8 cellular contexts compared by ENCODE assay signal in genomic region chr4:15702941-15703403, GRCh38. TPM values are rescaled to one million over a fixed set of nuclear protein-coding genes. Genes with fewer than 3 reads are reported as not detected.
DNase-seq lines count a peak whose midpoint lies in the region; ATAC-seq and TF ChIP-seq lines count a peak whose summit lies in the region.

A gene with protein sequence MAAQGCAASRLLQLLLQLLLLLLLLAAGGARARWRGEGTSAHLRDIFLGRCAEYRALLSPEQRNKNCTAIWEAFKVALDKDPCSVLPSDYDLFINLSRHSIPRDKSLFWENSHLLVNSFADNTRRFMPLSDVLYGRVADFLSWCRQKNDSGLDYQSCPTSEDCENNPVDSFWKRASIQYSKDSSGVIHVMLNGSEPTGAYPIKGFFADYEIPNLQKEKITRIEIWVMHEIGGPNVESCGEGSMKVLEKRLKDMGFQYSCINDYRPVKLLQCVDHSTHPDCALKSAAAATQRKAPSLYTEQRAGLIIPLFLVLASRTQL (plus strand): TSS chr4:15703065. CDS start chr4:15703145, 80 bp downstream.

- no peaks in the 10 kb centered on the region for H3K9me3 Mint-ChIP-seq in T-cell

- H3K4me3 Mint-ChIP-seq in T-cell = peak within 1 kb of the TSS; percentile 78 to 88 (median 81)

- no peaks in the 10 kb centered on the region for H3K79me2 ChIP-seq in DND-41 (ENCODE audit: insufficient read depth, low read length)

- H3K36me3 ChIP-seq in DND-41 (ENCODE audit: insufficient read depth, low read length) = no peaks in the 10 kb centered on the region
- H3K36me3 ChIP-seq in ascending aorta = no peaks in the 10 kb centered on the region
- H3K36me3 ChIP-seq in skeletal muscle tissue (ENCODE audit: control insufficient read depth in 3 of 3, insufficient read depth in 3 of 3, low read length in 3 of 3) = no peaks in the 10 kb centered on the region

- H3K27ac ChIP-seq in DND-41 (ENCODE audit: low read length) = peak within 1 kb of the TSS; percentile 6; the same call in 1 of the 2 replicates
- H3K27ac ChIP-seq in ascending aorta = peak within 1 kb of the TSS; percentile 41 to 56
- H3K27ac ChIP-seq in skeletal muscle tissue (ENCODE audit: low read depth, low read length) = no peak within 1 kb of the TSS

- peaks cover 12 to 17% of the 10 kb centered on the region in 2 donors for H3K27me3 Mint-ChIP-seq in T-cell

- POLR2A ChIA-PET in T-cell (lab: Charles Lee) = interaction anchor here in 1 of 2 donors (1.0 kb wide), 1 partner anchor 15 kb away, joined by 3 read pairs; no protein-coding TSS in a partner anchor

- peak within 1 kb of the TSS; percentile 16 to 68 for H3K4me3 ChIP-seq in DND-41 (ENCODE audit: low read depth in 1 of 2, low read length in 2 of 2)
- H3K4me3 ChIP-seq in ascending aorta = peak within 1 kb of the TSS; percentile 59 to 75
- H3K4me3 ChIP-seq in skeletal muscle tissue (ENCODE audit: low read length in 3 of 3) = peak within 1 kb of the TSS; percentile 57 to 77 (median 72)

- H3K4me1 Mint-ChIP-seq in T-cell = peaks cover 9 to 17% (median 15%) of the 10 kb centered on the region in 3 donors

- H3K9me3 ChIP-seq in DND-41 (ENCODE audit: insufficient read depth, low read length, severe bottlenecking) = no peaks in the 10 kb centered on the region
- H3K9me3 ChIP-seq in ascending aorta = no peaks in the 10 kb centered on the region
- no peaks in the 10 kb centered on the region for H3K9me3 ChIP-seq in skeletal muscle tissue (ENCODE audit: control insufficient read depth in 3 of 3, low read length in 3 of 3)

- peaks cover 11% of the 10 kb centered on the region for H3K27me3 ChIP-seq in DND-41 (ENCODE audit: insufficient read depth, low read length, poor library complexity)
- H3K27me3 ChIP-seq in ascending aorta = no peaks in the 10 kb centered on the region
- H3K27me3 ChIP-seq in skeletal muscle tissue (ENCODE audit: control insufficient read depth in 3 of 3, insufficient read depth in 3 of 3, low read length in 3 of 3) = peaks cover 3 to 9% (median 5%) of the 10 kb centered on the region in 3 donors

- DNase-seq in DND-41 = peak; percentile 75
- DNase-seq in T-cell = peak; percentile 19 to 74 (median 48)
- peak; percentile 28 to 84 for DNase-seq in ascending aorta (ENCODE audit: low spot score in 2 of 2)
- DNase-seq in hepatic stellate cell (ENCODE audit: low spot score) = peak; percentile 59
- DNase-seq in NCI-H82 (lab: John Stamatoyannopoulos, UW) = no peak
- no peak for DNase-seq in NCI-H1694 treated with DMSO at 0.1 percent for 48 hours (lab: John Stamatoyannopoulos, UW)

- H3K4me1 ChIP-seq in DND-41 (ENCODE audit: insufficient read depth, low read length) = peaks cover 20% of the 10 kb centered on the region
- H3K4me1 ChIP-seq in ascending aorta = peaks cover 2 to 6% of the 10 kb centered on the region in 2 donors
- peaks cover 3 to 8% (median 4%) of the 10 kb centered on the region in 3 donors for H3K4me1 ChIP-seq in skeletal muscle tissue (ENCODE audit: control insufficient read depth in 3 of 3, insufficient read depth in 3 of 3, low read length in 3 of 3)

- no peak for TF ChIP-seq CTCF in DND-41 (IDR thresholded peaks at IDR 0.05; ENCODE audit: borderline replicate concordance, extremely low read depth, low read length, poor library complexity, severe bottlenecking)
- no peak for TF ChIP-seq CTCF in ascending aorta (IDR thresholded peaks at IDR 0.05)

- H4K20me1 ChIP-seq in DND-41 (ENCODE audit: insufficient read depth, low read length) = 0 out of 2 replicates have a peak, but pooled peaks cover 6% of the 10 kb centered on the region

- ATAC-seq in DND-41 (ENCODE audit: insufficient read depth, low read depth) (peak; percentile 87), HG02852 (IDR thresholded peaks at IDR 0.05; ENCODE audit: unreplicated experiment) (peak; percentile 71), T-cell (replicated peaks in 1 of 4) (peak; percentile 76 to 93 (median 80))

- CTCF ChIA-PET in T-cell (lab: Charles Lee) = interaction anchor here in 1 of 2 donors (0.6 to 1.1 kb wide), 2 partner anchors 21 to 762 kb away, joined by 3 to 4 read pairs; no protein-coding TSS in a partner anchor

- H3K9ac ChIP-seq in DND-41 (ENCODE audit: low read depth, low read length) (peak within 1 kb of the TSS; percentile 60), skeletal muscle tissue (ENCODE audit: low read depth in 1 of 3, low read length in 3 of 3) (peak within 1 kb of the TSS in 2 of 3 donors; percentile 11 to 69)

- H3K36me3 Mint-ChIP-seq in T-cell = no peaks in the 10 kb centered on the region

- peak within 1 kb of the TSS; percentile 69 for H2AFZ ChIP-seq in DND-41 (ENCODE audit: low read depth, low read length)

- peak within 1 kb of the TSS; percentile 84 for H3K4me2 ChIP-seq in DND-41 (ENCODE audit: insufficient read depth, low read length)

- intact Hi-C loops in ascending aorta (cut with DNase I) = no loop called here

- no peak within 1 kb of the TSS for H3K27ac Mint-ChIP-seq in T-cell

RNA-seq across cellular contexts. Expression of the gene that starts here (rescaled TPM):
- total RNA-seq in T-cell = under 1 TPM in 4 of 5 donors, not detected in 1; 0.28 to 0.55 (median 0.46) TPM
- total RNA-seq in ascending aorta = 22.7 TPM
- total RNA-seq in skeletal muscle tissue = 5.2 TPM

Comparison
In these comparisons a context has a peak if more than half of its experiments do, and no peak if none do; other contexts are left out.
1. Peak in DNase-seq and ATAC-seq in T-cell; RNA of the gene not detected or under 1 TPM.
2. DNase-seq: peak in DND-41 (single experiment), ascending aorta (2 of 2) and hepatic stellate cell (single experiment); none in NCI-H82 (single experiment) and NCI-H1694 treated with DMSO at 0.1 percent for 48 hours (single experiment).
3. Peak in every context shown above with its lines, with median percentiles within 50 percentile points of each other: ATAC-seq and H3K4me3 ChIP-seq.